25 cellular contexts compared by ENCODE assay signal in the genomic region with DNA sequence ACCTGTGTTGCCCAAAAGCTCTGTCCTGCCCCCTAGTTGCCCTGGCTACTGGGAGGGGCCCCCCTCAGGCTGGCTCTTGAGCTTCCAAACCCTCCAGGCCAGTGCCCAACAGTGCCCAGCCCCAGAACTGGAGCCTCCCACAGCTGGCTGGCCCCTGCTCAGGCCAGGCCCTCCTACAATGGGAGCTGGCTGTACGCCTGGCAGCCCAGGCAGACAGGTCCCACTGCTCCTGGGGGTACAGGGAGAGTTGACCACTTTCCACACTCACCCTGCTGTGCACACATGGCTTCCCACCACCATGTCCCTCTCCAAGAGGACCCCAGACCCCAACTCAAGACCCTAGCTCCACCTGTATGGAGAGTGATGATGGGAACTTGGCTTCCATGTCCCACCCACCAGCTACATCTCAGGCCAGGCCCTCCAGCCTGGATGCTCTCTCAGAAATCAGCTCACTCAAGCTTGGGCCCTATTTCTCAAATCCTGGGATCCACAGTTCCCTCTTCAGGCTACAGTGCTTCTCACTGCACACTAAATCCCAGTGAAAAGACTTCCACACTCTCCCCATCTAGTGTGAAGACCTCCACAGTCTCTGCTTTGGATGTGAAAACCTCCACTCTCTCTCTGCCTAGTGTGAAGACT.
"Had no signal": no experiment of that assay in that cellular context is flagged by ENCODE, and none has a peak within 500 bp of the region (broad histone marks: within the 10 kb centered on the region; RNA-seq: fewer than 3 reads in every experiment).

No MANE protein-coding gene starts in this region.

- H3K4me3 Mint-ChIP-seq: activated naive CD4-positive, alpha-beta T cell treated with anti-CD3 and anti-CD28 coated beads, Interleukin-2, amount 50 U/mL, for 24 hours; activated T-helper 1 cell treated with anti-CD3 and anti-CD28 coated beads, Interleukin-12 subunit alpha, Interleukin-12 subunit beta, Interleukin-2, Interleukin-4 antibody, amounts not matched to agents 30 ng/mL and 10 ng/mL and 1 ng/mL, durations not matched to agents 14 hours and 24 hours and 36 hours; effector memory CD8-positive, alpha-beta T cell; naive B cell; stimulated activated naive CD8-positive, alpha-beta T cell treated with anti-CD3 and anti-CD28 coated beads, Interleukin-15, Interleukin-2, amounts not matched to agents 100 ng/mL and 50 ng/mL, for 24 hours; T-cell; T-helper 2 cell treated with Interferon-gamma antibody and Interleukin-4, amounts not matched to agents 5 μg/mL and 100 μg/mL, for 36 hours had no signal

- H3K27ac ChIP-seq: adrenal gland, ascending aorta, brain microvascular endothelial cell, dorsolateral prefrontal cortex, esophagus squamous epithelium, gastroesophageal sphincter, suprapubic skin, tibial nerve, VCaP had no signal

- DNase-seq: activated CD4-positive, alpha-beta T cell treated with anti-CD3 and anti-CD28 coated beads for 1 hour; activated gamma-delta T cell; activated T-cell treated with anti-CD3 and anti-CD28 coated beads for 4 hours; brain microvascular endothelial cell; central memory CD4-positive, alpha-beta T cell; effector memory CD8-positive, alpha-beta T cell; esophagus squamous epithelium; hypothalamus; mesendoderm; naive B cell; occipital lobe; stimulated activated CD4-positive, alpha-beta T cell treated with anti-CD3 and anti-CD28 coated beads, Interleukin-4, amount 100 ng/mL, for 24 hours; T-cell had no signal

- H3K4me1 Mint-ChIP-seq: activated naive CD4-positive, alpha-beta T cell treated with anti-CD3 and anti-CD28 coated beads, Interleukin-2, amount 50 U/mL, for 24 hours; naive B cell; T-cell had no signal

- H3K9me3 ChIP-seq: adrenal gland, ascending aorta, esophagus squamous epithelium, gastroesophageal sphincter, suprapubic skin had no signal

- ATAC-seq: effector memory CD8-positive, alpha-beta T cell; gastroesophageal sphincter; T-cell had no signal

- H3K4me3 ChIP-seq: adrenal gland, ascending aorta, dorsolateral prefrontal cortex, esophagus squamous epithelium, gastroesophageal sphincter, suprapubic skin, tibial nerve had no signal

- H3K36me3 ChIP-seq: adrenal gland, ascending aorta, brain microvascular endothelial cell, esophagus squamous epithelium, gastroesophageal sphincter, suprapubic skin, tibial nerve had no signal

- H3K4me1 ChIP-seq: adrenal gland, esophagus squamous epithelium, gastroesophageal sphincter, suprapubic skin, tibial nerve had no signal

- H3K27me3 ChIP-seq: adrenal gland, ascending aorta, brain microvascular endothelial cell, gastroesophageal sphincter, suprapubic skin, tibial nerve had no signal

- H3K36me3 Mint-ChIP-seq: activated naive CD4-positive, alpha-beta T cell treated with anti-CD3 and anti-CD28 coated beads, Interleukin-2, amount 50 U/mL, for 24 hours; T-cell had no signal

- H3K27ac Mint-ChIP-seq: activated naive CD4-positive, alpha-beta T cell treated with anti-CD3 and anti-CD28 coated beads, Interleukin-2, amount 50 U/mL, for 24 hours; activated T-helper 1 cell treated with anti-CD3 and anti-CD28 coated beads, Interleukin-12 subunit alpha, Interleukin-12 subunit beta, Interleukin-2, Interleukin-4 antibody, amounts not matched to agents 30 ng/mL and 10 ng/mL and 1 ng/mL, durations not matched to agents 14 hours and 24 hours and 36 hours; effector memory CD8-positive, alpha-beta T cell; naive B cell; progenitor cell of endocrine pancreas; stimulated activated naive CD8-positive, alpha-beta T cell treated with anti-CD3 and anti-CD28 coated beads, Interleukin-15, Interleukin-2, amounts not matched to agents 100 ng/mL and 50 ng/mL, for 24 hours; T-cell; T-helper 2 cell treated with Interferon-gamma antibody and Interleukin-4, amounts not matched to agents 5 μg/mL and 100 μg/mL, for 36 hours had no signal

- H3K9me3 Mint-ChIP-seq: activated T-helper 1 cell treated with anti-CD3 and anti-CD28 coated beads, Interleukin-12 subunit alpha, Interleukin-12 subunit beta, Interleukin-2, Interleukin-4 antibody, amounts not matched to agents 30 ng/mL and 10 ng/mL and 1 ng/mL, durations not matched to agents 14 hours and 24 hours and 36 hours; effector memory CD8-positive, alpha-beta T cell; stimulated activated naive CD8-positive, alpha-beta T cell treated with anti-CD3 and anti-CD28 coated beads, Interleukin-15, Interleukin-2, amounts not matched to agents 100 ng/mL and 50 ng/mL, for 24 hours; T-helper 2 cell treated with Interferon-gamma antibody and Interleukin-4, amounts not matched to agents 5 μg/mL and 100 μg/mL, for 36 hours had no signal
